ENCODE assay signal across 1 cellular context in genomic region chr15:75185271-75186029, GRCh38.
TF ChIP-seq lines count a peak whose summit lies in the region.

No MANE protein-coding gene starts in this region.

TF ChIP-seq in HepG2, 621 proteins besides CTCF, POLR2A, EP300 and RAD21:
- TF ChIP-seq HNRNPK (IDR thresholded peaks at IDR 0.05; ENCODE audit: low read depth, low read length, poor library complexity, severe bottlenecking) = peak; percentile 50
- TF ChIP-seq MAFF (IDR thresholded peaks at IDR 0.05; ENCODE audit: low read depth, low read length) = no peak
TF ChIP-seq in HepG2: peak in this region for 1.
